8 cellular contexts compared by ENCODE assay signal in the genomic region with DNA sequence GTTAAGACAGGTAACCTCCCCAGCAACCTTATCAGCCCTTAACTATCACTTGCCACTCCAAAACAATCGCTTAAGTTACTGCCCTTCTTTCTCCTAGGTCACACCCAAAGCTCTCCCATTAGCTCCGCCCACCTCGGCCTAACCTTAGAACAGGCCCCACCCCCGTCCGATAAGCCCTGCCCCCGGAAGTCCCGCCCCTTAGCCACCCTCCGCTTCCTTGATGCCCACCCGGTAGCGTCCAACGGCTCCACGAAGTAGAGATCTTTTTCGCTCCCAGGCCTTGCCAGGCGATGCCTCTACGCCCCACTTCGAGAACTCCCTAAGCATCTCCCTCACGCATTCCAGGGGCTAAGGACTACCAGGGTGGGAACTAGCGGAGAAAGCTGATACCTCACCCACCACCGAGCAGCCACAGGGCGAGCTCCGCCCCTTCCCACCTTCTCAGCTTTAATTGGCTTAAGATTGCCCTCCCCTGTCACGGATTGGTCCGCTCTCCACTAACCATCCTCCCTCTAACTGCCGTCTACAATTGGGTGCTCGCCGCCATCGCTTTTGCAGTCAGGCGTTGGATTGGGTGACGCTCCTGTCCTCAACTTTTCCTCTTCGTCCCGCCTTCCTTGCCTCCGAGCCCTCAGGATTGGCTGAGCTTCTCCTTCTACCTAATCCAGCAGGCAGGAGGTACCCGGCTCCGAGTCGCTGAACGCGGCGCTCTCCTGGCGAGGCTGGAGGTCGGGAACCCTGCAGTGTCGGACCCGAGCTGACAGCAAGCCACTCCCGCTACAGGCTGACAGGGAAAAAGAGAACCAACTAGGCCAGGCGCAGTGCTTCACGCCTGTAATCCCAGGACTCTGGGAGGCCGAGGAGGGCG.
DNase-seq lines count a peak whose midpoint lies in the region; ATAC-seq lines count a peak whose summit lies in the region.

A gene (minus strand): TSS at position 425 of the 868 bp plus-strand sequence. CDS start 496 bp downstream, outside the sequence.

- peaks cover 14% of the 10 kb centered on the region for H3K4me1 Mint-ChIP-seq in central memory CD8-positive, alpha-beta T cell

- H3K9me3 Mint-ChIP-seq in central memory CD8-positive, alpha-beta T cell = no peaks in the 10 kb centered on the region

- H3K27me3 Mint-ChIP-seq in central memory CD8-positive, alpha-beta T cell = no peaks in the 10 kb centered on the region

- peak within 1 kb of the TSS; percentile 88 for H3K4me3 Mint-ChIP-seq in central memory CD8-positive, alpha-beta T cell

- ATAC-seq in GM19023 (IDR thresholded peaks at IDR 0.05; ENCODE audit: unreplicated experiment) (peak; percentile 96), HG03280 (IDR thresholded peaks at IDR 0.05; ENCODE audit: unreplicated experiment) (peak; percentile 96)
- peak; percentile 97 for ATAC-seq in central memory CD8-positive, alpha-beta T cell (replicated peaks; ENCODE audit: extremely low read depth, poor library complexity, severe bottlenecking)

- peaks cover 12% of the 10 kb centered on the region for H3K36me3 Mint-ChIP-seq in central memory CD8-positive, alpha-beta T cell (ENCODE audit: insufficient read depth)

- peak; percentile 94 for DNase-seq in AG08396 (ENCODE audit: low spot score)
- peak; percentile 99 for DNase-seq in NCI-H345 treated with DMSO at 0.1 percent for 48 hours (lab: John Stamatoyannopoulos, UW; ENCODE audit: unreplicated experiment)
- DNase-seq in activated CD4-positive, CD25-positive, alpha-beta regulatory T cell (lab: John Stamatoyannopoulos, UW) = peak; percentile 88 to 97 (median 91)
- peak; percentile 92 to 96 for DNase-seq in central memory CD8-positive, alpha-beta T cell (ENCODE audit: low spot score in 2 of 2)
- DNase-seq in islet precursor cell = peak; percentile 100
- DNase-seq in stimulated activated CD4-positive, alpha-beta T cell treated with anti-CD3 and anti-CD28 coated beads, Interleukin-12 subunit alpha, Interleukin-12 subunit beta, amount 100 ng/mL, for 48 hours (ENCODE audit: low read depth in 2 of 3, low spot score in 1 of 3) = peak; percentile 95 to 98 (median 96)

- peak within 1 kb of the TSS; percentile 88 for H3K27ac Mint-ChIP-seq in central memory CD8-positive, alpha-beta T cell (ENCODE audit: low read depth)

Comparison
In these comparisons a context has a peak if more than half of its experiments do, and no peak if none do; other contexts are left out.
1. Peak in every context shown above with its lines: DNase-seq and ATAC-seq.